In genomic region chr1:53547321-53547720, GRCh38 we compare ENCODE assay signal across 18 cellular contexts.
"Had no signal": no experiment of that assay in that cellular context is flagged by ENCODE, and none has a peak within 500 bp of the region (broad histone marks: within the 10 kb centered on the region; RNA-seq: fewer than 3 reads in every experiment).

No MANE protein-coding gene starts in this region.

- H3K27ac ChIP-seq: ascending aorta, breast epithelium, heart left ventricle, prostate gland, thyroid gland had no signal

- H3K36me3 ChIP-seq: ascending aorta, breast epithelium, gastrocnemius medialis, heart left ventricle, prostate gland, thyroid gland had no signal

- H3K9me3 ChIP-seq: ascending aorta, breast epithelium, gastrocnemius medialis, heart left ventricle, prostate gland, thyroid gland had no signal

- H3K27me3 Mint-ChIP-seq: activated CD4-positive, alpha-beta memory T cell treated with anti-CD3 and anti-CD28 coated beads for 36 hours had no signal

- H3K36me3 Mint-ChIP-seq: activated CD4-positive, alpha-beta memory T cell treated with anti-CD3 and anti-CD28 coated beads for 36 hours; activated CD8-positive, alpha-beta memory T cell treated with anti-CD3 and anti-CD28 coated beads, Interleukin-2, amount 10 ng/mL, durations not matched to agents 7 days and 5 days; naive thymus-derived CD8-positive, alpha-beta T cell; stimulated activated effector memory CD8-positive, alpha-beta T cell treated with anti-CD3 and anti-CD28 coated beads, Interleukin-12 subunit alpha, Interleukin-12 subunit beta, amount 100 ng/mL, for 72 hours had no signal

- ATAC-seq: activated CD8-positive, alpha-beta memory T cell treated with anti-CD3 and anti-CD28 coated beads, Interleukin-2, amount 10 ng/mL, durations not matched to agents 7 days and 5 days; activated naive CD8-positive, alpha-beta T cell treated with anti-CD3 and anti-CD28 coated beads, Interleukin-2, amount 50 U/mL, for 24 hours; gastrocnemius medialis; heart left ventricle; left colon; naive thymus-derived CD8-positive, alpha-beta T cell; stimulated activated effector memory CD8-positive, alpha-beta T cell treated with anti-CD3 and anti-CD28 coated beads, Interleukin-12 subunit alpha, Interleukin-12 subunit beta, amount 100 ng/mL, for 72 hours had no signal

- H3K9me3 Mint-ChIP-seq: activated CD4-positive, alpha-beta memory T cell treated with anti-CD3 and anti-CD28 coated beads for 36 hours; activated naive CD8-positive, alpha-beta T cell treated with anti-CD3 and anti-CD28 coated beads, Interleukin-2, amount 50 U/mL, for 24 hours; naive thymus-derived CD8-positive, alpha-beta T cell; stimulated activated effector memory CD8-positive, alpha-beta T cell treated with anti-CD3 and anti-CD28 coated beads, Interleukin-12 subunit alpha, Interleukin-12 subunit beta, amount 100 ng/mL, for 72 hours had no signal

- H3K4me3 ChIP-seq: ascending aorta, breast epithelium, gastrocnemius medialis, heart left ventricle, prostate gland, thyroid gland had no signal

- H3K27me3 ChIP-seq: ascending aorta, breast epithelium, gastrocnemius medialis, thyroid gland had no signal

- H3K4me1 ChIP-seq: ascending aorta, breast epithelium, prostate gland, thyroid gland had no signal

- DNase-seq: activated CD4-positive, alpha-beta memory T cell treated with anti-CD3 and anti-CD28 coated beads for 36 hours; activated CD4-positive, alpha-beta T cell treated with anti-CD3 and anti-CD28 coated beads for 1 hour; activated CD8-positive, alpha-beta memory T cell treated with anti-CD3 and anti-CD28 coated beads, Interleukin-2, amount 10 ng/mL, durations not matched to agents 7 days and 5 days; activated naive CD4-positive, alpha-beta T cell; activated naive CD8-positive, alpha-beta T cell treated with anti-CD3 and anti-CD28 coated beads, Interleukin-2, amount 50 U/mL, for 24 hours; activated T-cell treated with anti-CD3 and anti-CD28 coated beads, Interleukin-2, amount 50 U/mL, for 48 hours; left colon; nucleus accumbens; stimulated activated CD4-positive, alpha-beta T cell treated with anti-CD3 and anti-CD28 coated beads, Interleukin-12 subunit alpha, Interleukin-12 subunit beta, amount 100 ng/mL, for 4 hours; stimulated activated CD4-positive, alpha-beta T cell treated with anti-CD3 and anti-CD28 coated beads, Interleukin-2, amount 100 ng/mL, for 24 hours; thyroid gland had no signal

- H3K27ac Mint-ChIP-seq: activated CD4-positive, alpha-beta memory T cell treated with anti-CD3 and anti-CD28 coated beads for 36 hours; activated CD8-positive, alpha-beta memory T cell treated with anti-CD3 and anti-CD28 coated beads, Interleukin-2, amount 10 ng/mL, durations not matched to agents 7 days and 5 days; activated naive CD8-positive, alpha-beta T cell treated with anti-CD3 and anti-CD28 coated beads, Interleukin-2, amount 50 U/mL, for 24 hours; stimulated activated effector memory CD8-positive, alpha-beta T cell treated with anti-CD3 and anti-CD28 coated beads, Interleukin-12 subunit alpha, Interleukin-12 subunit beta, amount 100 ng/mL, for 72 hours had no signal

- H3K4me3 Mint-ChIP-seq: activated CD4-positive, alpha-beta memory T cell treated with anti-CD3 and anti-CD28 coated beads for 36 hours; activated CD8-positive, alpha-beta memory T cell treated with anti-CD3 and anti-CD28 coated beads, Interleukin-2, amount 10 ng/mL, durations not matched to agents 7 days and 5 days; activated naive CD8-positive, alpha-beta T cell treated with anti-CD3 and anti-CD28 coated beads, Interleukin-2, amount 50 U/mL, for 24 hours; naive thymus-derived CD8-positive, alpha-beta T cell; stimulated activated effector memory CD8-positive, alpha-beta T cell treated with anti-CD3 and anti-CD28 coated beads, Interleukin-12 subunit alpha, Interleukin-12 subunit beta, amount 100 ng/mL, for 72 hours had no signal
